ENCODE assay signal across 20 cellular contexts in genomic region chr3:127352612-127353011, GRCh38.
"Had no signal": no experiment of that assay in that cellular context is flagged by ENCODE, and none has a peak within 500 bp of the region (broad histone marks: within the 10 kb centered on the region; RNA-seq: fewer than 3 reads in every experiment).

No MANE protein-coding gene starts in this region.

- H3K36me3 ChIP-seq: MG63, SJSA1 had no signal

- H3K4me1 ChIP-seq: SJSA1 had no signal

- H3K27ac ChIP-seq: SJSA1, SK-N-MC had no signal

- H3K9me3 ChIP-seq: SJSA1 had no signal

- DNase-seq: IMR-90, Karpas-422, KG1, MG63, NCI-H1092 treated with DMSO at 0.1 percent for 48 hours, NCI-H1436, NCI-H187, NCI-H2029, NCI-H2081 treated with DMSO at 0.1 percent for 48 hours, NCI-H2171, NCI-H226, NCI-H446, NCI-H510A, NCI-H524 treated with DMSO at 0.1 percent for 48 hours, NCI-H774, Right ventricle myocardium superior, SIG-M5 had no signal

- H3K4me3 ChIP-seq: MG63, SJSA1, SK-N-MC had no signal

- ATAC-seq: HepG2 had no signal
